Comparison of ENCODE assay signal across 11 cellular contexts in genomic region chr7:74134117-74134539, GRCh38. TPM values are rescaled to one million over a fixed set of nuclear protein-coding genes. Genes with fewer than 3 reads are reported as not detected.
DNase-seq lines count a peak whose midpoint lies in the region; ATAC-seq and TF ChIP-seq lines count a peak whose summit lies in the region.
"Had no signal": no experiment of that assay in that cellular context is flagged by ENCODE, and none has a peak within 500 bp of the region (broad histone marks: within the 10 kb centered on the region; RNA-seq: fewer than 3 reads in every experiment).

No MANE protein-coding gene starts in this region.

- H3K9me3 Mint-ChIP-seq in GM23338 = peaks cover 4% of the 10 kb centered on the region; the same call in 2 of the 3 replicates
- H3K9me3 Mint-ChIP-seq in mesothelial cell of epicardium = no peaks in the 10 kb centered on the region
- H3K9me3 Mint-ChIP-seq in progenitor cell of endocrine pancreas (ENCODE audit: low read depth) = no peaks in the 10 kb centered on the region
- H3K9me3 Mint-ChIP-seq in HFFc6 = no peaks in the 10 kb centered on the region
- H3K9me3 Mint-ChIP-seq: stimulated activated naive CD8-positive, alpha-beta T cell treated with anti-CD3 and anti-CD28 coated beads, Interleukin-15, Interleukin-2, amounts not matched to agents 100 ng/mL and 50 ng/mL, for 24 hours had no signal

- no peak for ATAC-seq in GM23338
- ATAC-seq in HG02885 (IDR thresholded peaks at IDR 0.05; ENCODE audit: poor library complexity, unreplicated experiment) = no peak

- no peak overlapping the region for H3K4me3 ChIP-seq in GM23338
- no peak overlapping the region for H3K4me3 ChIP-seq in PC-9
- no peak overlapping the region for H3K4me3 ChIP-seq in mammary epithelial cell (replicated peaks in 1 of 3; ENCODE audit: insufficient read depth in 1 of 3, low read depth in 2 of 3, low read length in 3 of 3)

- no peaks in the 10 kb centered on the region for H3K79me2 ChIP-seq in GM23338 (replicated peaks; ENCODE audit: insufficient read depth)
- no peaks in the 10 kb centered on the region for H3K79me2 ChIP-seq in PC-9 (ENCODE audit: low read depth)
- no peaks in the 10 kb centered on the region for H3K79me2 ChIP-seq in mammary epithelial cell (ENCODE audit: insufficient read depth, low read length)

- in situ Hi-C loops in mammary epithelial cell (cut with MboI; ENCODE audit: low sequenced_read_pairs in 2 of 2) = no loop called here

- DNase-seq in GM23338 (ENCODE audit: low spot score) = no peak
- DNase-seq in PC-9 = no peak
- DNase-seq in mammary epithelial cell = peak; percentile 11
- no peak for DNase-seq in mesothelial cell of epicardium (ENCODE audit: low spot score in 2 of 2, unreplicated experiment in 2 of 2)
- DNase-seq in progenitor cell of endocrine pancreas (ENCODE audit: low spot score, unreplicated experiment) = no peak
- no peak for DNase-seq in HFFc6
- DNase-seq: NCI-H2227 treated with DMSO at 0.1 percent for 48 hours, nucleus accumbens had no signal

- no peaks in the 10 kb centered on the region for H3K9me2 ChIP-seq in GM23338 (ENCODE audit: insufficient read depth)
- no peaks in the 10 kb centered on the region for H3K9me2 ChIP-seq in PC-9 (ENCODE audit: insufficient read depth)

- CTCF ChIA-PET in PC-9 (lab: Charles Lee) (no interaction called here), mammary epithelial cell (lab: Charles Lee; ENCODE audit: low non-redundant PET) (no interaction called here)

- no peak overlapping the region for H3K4me3 Mint-ChIP-seq in GM23338
- H3K4me3 Mint-ChIP-seq in mesothelial cell of epicardium = no peak overlapping the region
- no peak overlapping the region for H3K4me3 Mint-ChIP-seq in progenitor cell of endocrine pancreas (ENCODE audit: low read depth)
- no peak overlapping the region for H3K4me3 Mint-ChIP-seq in HFFc6
- H3K4me3 Mint-ChIP-seq: stimulated activated naive CD8-positive, alpha-beta T cell treated with anti-CD3 and anti-CD28 coated beads, Interleukin-15, Interleukin-2, amounts not matched to agents 100 ng/mL and 50 ng/mL, for 24 hours had no signal

- H3K9me3 ChIP-seq in PC-9 (ENCODE audit: insufficient read depth, low read depth) (no peaks in the 10 kb centered on the region), mammary epithelial cell (replicated peaks; ENCODE audit: insufficient read depth, low read length) (no peaks in the 10 kb centered on the region)

- H2AFZ ChIP-seq in GM23338 = no peak overlapping the region
- no peak overlapping the region for H2AFZ ChIP-seq in PC-9
- H2AFZ ChIP-seq in mammary epithelial cell (ENCODE audit: low read depth, low read length) = no peak overlapping the region

- H3K36me3 Mint-ChIP-seq in GM23338 (ENCODE audit: low read depth) (peaks cover 2% of the 10 kb centered on the region), mesothelial cell of epicardium (no peaks in the 10 kb centered on the region), progenitor cell of endocrine pancreas (ENCODE audit: insufficient read depth) (no peaks in the 10 kb centered on the region), HFFc6 (ENCODE audit: low read depth) (no peaks in the 10 kb centered on the region)

- dilution Hi-C loops in mammary epithelial cell (cut with HindIII; ENCODE audit: low sequenced_read_pairs) = no loop called here

- no peak overlapping the region for H3K9ac ChIP-seq in mammary epithelial cell (ENCODE audit: insufficient read depth, low read length)
- H3K9ac ChIP-seq: KMS-11 had no signal

- no peaks in the 10 kb centered on the region for H4K20me1 ChIP-seq in GM23338 (replicated peaks; ENCODE audit: insufficient read depth)
- H4K20me1 ChIP-seq in PC-9 (ENCODE audit: insufficient read depth) = no peaks in the 10 kb centered on the region
- no peaks in the 10 kb centered on the region for H4K20me1 ChIP-seq in mammary epithelial cell (ENCODE audit: insufficient read depth, low read length)

- H3K27me3 Mint-ChIP-seq in GM23338 (ENCODE audit: insufficient read depth, low read depth, poor library complexity) (peaks cover 10% of the 10 kb centered on the region), mesothelial cell of epicardium (ENCODE audit: low read depth) (peaks cover 2% of the 10 kb centered on the region), progenitor cell of endocrine pancreas (peaks cover 9% of the 10 kb centered on the region), HFFc6 (ENCODE audit: insufficient read depth) (no peaks in the 10 kb centered on the region; the same call in 1 of the 2 replicates)
- H3K27me3 Mint-ChIP-seq: stimulated activated naive CD8-positive, alpha-beta T cell treated with anti-CD3 and anti-CD28 coated beads, Interleukin-15, Interleukin-2, amounts not matched to agents 100 ng/mL and 50 ng/mL, for 24 hours had no signal

- H3K4me1 ChIP-seq in GM23338 (ENCODE audit: insufficient read depth) (peaks cover 8% of the 10 kb centered on the region), PC-9 (replicated peaks; ENCODE audit: insufficient read depth) (peaks cover 28% of the 10 kb centered on the region), mammary epithelial cell (ENCODE audit: insufficient read depth, low read length) (peaks cover 13% of the 10 kb centered on the region)

- H3K4me1 Mint-ChIP-seq in GM23338 (peaks cover 24% of the 10 kb centered on the region), mesothelial cell of epicardium (peaks cover 9% of the 10 kb centered on the region), progenitor cell of endocrine pancreas (ENCODE audit: low read depth) (peaks cover 3% of the 10 kb centered on the region), HFFc6 (ENCODE audit: low read depth) (peaks cover 15% of the 10 kb centered on the region)

- POLR2A ChIA-PET in PC-9 (lab: Charles Lee; ENCODE audit: unreplicated experiment) = no interaction called here

- no peak overlapping the region for H3K27ac ChIP-seq in GM23338 (ENCODE audit: low read depth)
- peak overlapping the region; percentile 94 for H3K27ac ChIP-seq in PC-9
- H3K27ac ChIP-seq in mammary epithelial cell (ENCODE audit: insufficient read depth, low read depth, low read length) = peak overlapping the region; percentile 33
- H3K27ac ChIP-seq: KMS-11 had no signal

- H3K36me3 ChIP-seq in GM23338 (ENCODE audit: insufficient read depth) = no peaks in the 10 kb centered on the region
- H3K36me3 ChIP-seq in PC-9 (ENCODE audit: low read depth) = no peaks in the 10 kb centered on the region
- no peaks in the 10 kb centered on the region for H3K36me3 ChIP-seq in mammary epithelial cell (ENCODE audit: insufficient read depth, low read length)

- H3K27ac Mint-ChIP-seq in GM23338 = 0 out of 2 replicates have a peak overlapping the region, but pooled peaks have one; percentile 47
- peak overlapping the region; percentile 27 for H3K27ac Mint-ChIP-seq in mesothelial cell of epicardium
- H3K27ac Mint-ChIP-seq in progenitor cell of endocrine pancreas = no peak overlapping the region
- H3K27ac Mint-ChIP-seq in HFFc6 = no peak overlapping the region
- H3K27ac Mint-ChIP-seq: stimulated activated naive CD8-positive, alpha-beta T cell treated with anti-CD3 and anti-CD28 coated beads, Interleukin-15, Interleukin-2, amounts not matched to agents 100 ng/mL and 50 ng/mL, for 24 hours had no signal

- H3K4me2 ChIP-seq in GM23338 (no peak overlapping the region), PC-9 (no peak overlapping the region; the same call in 1 of the 2 replicates), mammary epithelial cell (ENCODE audit: insufficient read depth, low read depth, low read length) (no peak overlapping the region)
- H3K4me2 ChIP-seq: KMS-11 had no signal

- intact Hi-C loops in PC-9 (cut with micrococcal nuclease; ENCODE audit: unreplicated experiment) (loop anchor here (5.0 kb wide), 1 partner anchor 42 kb away; no protein-coding TSS in a partner anchor), mammary epithelial cell (cut with micrococcal nuclease) (no loop called here)

- H3K27me3 ChIP-seq in GM23338 (ENCODE audit: insufficient read depth) (no peaks in the 10 kb centered on the region), PC-9 (ENCODE audit: insufficient read depth, low read depth) (no peaks in the 10 kb centered on the region), mammary epithelial cell (ENCODE audit: insufficient read depth, low read length) (no peaks in the 10 kb centered on the region)

- WGBS in mammary epithelial cell (ENCODE audit: low coverage, missing lambda C conversion rate) = 86% methylated on average over 5 of the region's 8 CpGs

- H3F3A ChIP-seq in GM23338 (replicated peaks; ENCODE audit: low read depth) = no peaks in the 10 kb centered on the region
- peaks cover 22% of the 10 kb centered on the region for H3F3A ChIP-seq in PC-9 (ENCODE audit: insufficient read depth, low read depth)

- TF ChIP-seq CTCF in GM23338 (conservative IDR thresholded peaks at IDR 0.05; ENCODE audit: low read depth in 2 of 2) (no peak), PC-9 (conservative IDR thresholded peaks at IDR 0.05) (no peak), mammary epithelial cell (conservative IDR thresholded peaks at IDR 0.05 in 1 of 2, IDR thresholded peaks at IDR 0.05 in 1 of 2; ENCODE audit: extremely low read depth in 1 of 2, insufficient read depth in 1 of 2, low read depth in 1 of 2, low read length in 2 of 2) (no peak), mesothelial cell of epicardium (IDR thresholded peaks at IDR 0.05; ENCODE audit: unreplicated experiment) (no peak), progenitor cell of endocrine pancreas (IDR thresholded peaks at IDR 0.05; ENCODE audit: unreplicated experiment) (no peak), HFFc6 (IDR thresholded peaks at IDR 0.05) (no peak)

- TSS peak; percentile 73 for BruUV-seq in PC-9 (replicated peaks; lab: Mats Ljungman, UMichigan)
- BruUV-seq in mammary epithelial cell (replicated peaks; lab: Mats Ljungman, UMichigan) = TSS peak; percentile 73

TF ChIP-seq in GM23338, 12 proteins besides CTCF, POLR2A, EP300 and RAD21 (continues in another document):
- TF ChIP-seq JUNB (IDR thresholded peaks at IDR 0.05; ENCODE audit: unreplicated experiment) (no peak), EZH2 (IDR thresholded peaks at IDR 0.05; ENCODE audit: low read depth, unreplicated experiment) (no peak)

RNA-seq across cellular contexts. Expression of gene EIF4H, which starts 40.0 kb away (rescaled TPM):
- total RNA-seq in GM23338 (2014; rRNA removed; shearing (Covaris generic)) = 298 and 309 TPM in 2 replicates
- 183 and 197 TPM in 2 replicates for polyA plus RNA-seq in GM23338 (2016; fragmentation: Nextera tagmentation; extraction: Ambion mirVana)
- total RNA-seq in PC-9 (2021) = 315 and 459 TPM in 2 replicates
- 100 to 1,000 TPM; 252 to 365 TPM for total RNA-seq in mammary epithelial cell
- 300 TPM for polyA plus RNA-seq in mammary epithelial cell
- 345 TPM for polyA minus RNA-seq in mammary epithelial cell
- total RNA-seq in mesothelial cell of epicardium = 264 to 270 TPM (median 267 TPM) in 3 replicates
- total RNA-seq in progenitor cell of endocrine pancreas = 213 and 220 TPM in 2 replicates
- total RNA-seq in HFFc6 (2021; fragmentation: NEBNext Ultra II Directional; extraction: Animal tissue kit (Norgen Biotek cat#: 25700)) = 100 to 1,000 TPM; 344 to 392 (median 380) TPM

RNA-seq across cellular contexts. Expression of gene LIMK1, which starts 50.5 kb away (rescaled TPM):
- 77.9 and 96.5 TPM in 2 replicates for total RNA-seq in GM23338 (2014; rRNA removed; shearing (Covaris generic))
- polyA plus RNA-seq in GM23338 (2016; fragmentation: Nextera tagmentation; extraction: Ambion mirVana) (13.0 and 17.3 TPM in 2 replicates), mammary epithelial cell (28.3 TPM)
- total RNA-seq in PC-9 (2021) (128 and 148 TPM in 2 replicates), mammary epithelial cell (10 to 100 TPM; 23.8 to 31.0 TPM), mesothelial cell of epicardium (54.6 to 56.0 TPM (median 54.9 TPM) in 3 replicates), progenitor cell of endocrine pancreas (62.7 and 65.1 TPM in 2 replicates)
- 103 TPM for polyA minus RNA-seq in mammary epithelial cell
- 10 to 100 TPM; 57.8 to 75.6 (median 67.2) TPM for total RNA-seq in HFFc6 (2021; fragmentation: NEBNext Ultra II Directional; extraction: Animal tissue kit (Norgen Biotek cat#: 25700))

Comparison
In these comparisons a context has a peak if more than half of its experiments do, and no peak if none do; other contexts are left out.
1. H3K27ac Mint-ChIP-seq: peak in GM23338 (single experiment) and mesothelial cell of epicardium (single experiment); none in progenitor cell of endocrine pancreas (single experiment) and HFFc6 (single experiment).